13 cellular contexts compared by ENCODE assay signal in genomic region chr18:68797901-68798300, GRCh38. TPM values are rescaled to one million over a fixed set of nuclear protein-coding genes. Genes with fewer than 3 reads are reported as not detected.
DNase-seq lines count a peak whose midpoint lies in the region; ATAC-seq, FAIRE-seq and TF ChIP-seq lines count a peak whose summit lies in the region.
"Had no signal": no experiment of that assay in that cellular context is flagged by ENCODE, and none has a peak within 500 bp of the region (broad histone marks: within the 10 kb centered on the region; RNA-seq: fewer than 3 reads in every experiment).

Gene CCDC102B (plus strand): TSS chr18:68798080. CDS start chr18:68836764, 38,684 bp downstream.

- FAIRE-seq in HTR-8/SVneo (lab: Jason Lieb, UNC), result no peak

- DNase-seq in ELR (ENCODE audit: low read depth) (peak; percentile 67), NCI-H69 (lab: John Stamatoyannopoulos, UW) (peak; percentile 61), fibroblast of the aortic adventitia (ENCODE audit: low read depth) (peak; percentile 17), HTR-8/SVneo (ENCODE audit: insufficient read length, low spot score) (no peak), GM10266 (ENCODE audit: extremely low spot score) (no peak)
- DNase-seq: activated CD4-positive, alpha-beta memory T cell treated with anti-CD3 and anti-CD28 coated beads, Interleukin-2, amount 10 ng/mL, durations not matched to agents 7 days and 5 days; immature natural killer cell; MV-4-11; psoas muscle; SHP77 treated with DMSO at 0.1 percent for 48 hours had no signal

- H3K4me3 ChIP-seq in fibroblast of the aortic adventitia (ENCODE audit: low read depth, low read length) (no peak within 1 kb of the TSS), skeletal muscle tissue (ENCODE audit: low read length in 3 of 3) (peak within 1 kb of the TSS in 1 of 3 donors; percentile 11)
- H3K4me3 ChIP-seq: psoas muscle had no signal

- no peaks in the 10 kb centered on the region for H3K27me3 ChIP-seq in skeletal muscle tissue (ENCODE audit: control insufficient read depth in 3 of 3, insufficient read depth in 3 of 3, low read length in 3 of 3)

- no peak for ATAC-seq in HG03095 (IDR thresholded peaks at IDR 0.05; ENCODE audit: unreplicated experiment)
- ATAC-seq in GM19023 (IDR thresholded peaks at IDR 0.05; ENCODE audit: unreplicated experiment), result no peak
- ATAC-seq: psoas muscle had no signal

- H3K9ac ChIP-seq in skeletal muscle tissue (ENCODE audit: low read depth in 1 of 3, low read length in 3 of 3), result no peak within 1 kb of the TSS

- TF ChIP-seq CTCF in fibroblast of the aortic adventitia (IDR thresholded peaks at IDR 0.05; ENCODE audit: insufficient read depth, low read length) (no peak), GM10266 (IDR thresholded peaks at IDR 0.05; ENCODE audit: control insufficient read depth, insufficient read depth, low read depth, missing control alignments) (no peak)

- no peaks in the 10 kb centered on the region for H3K36me3 ChIP-seq in skeletal muscle tissue (ENCODE audit: control insufficient read depth in 3 of 3, insufficient read depth in 3 of 3, low read length in 3 of 3)

- no peak within 1 kb of the TSS for H3K27ac ChIP-seq in skeletal muscle tissue (ENCODE audit: low read depth, low read length)
- H3K27ac ChIP-seq: psoas muscle had no signal

- H3K9me3 ChIP-seq in skeletal muscle tissue (ENCODE audit: control insufficient read depth in 3 of 3, low read length in 3 of 3), result no peaks in the 10 kb centered on the region
- H3K9me3 ChIP-seq: psoas muscle had no signal

- no peaks in the 10 kb centered on the region for H3K4me1 ChIP-seq in skeletal muscle tissue (ENCODE audit: control insufficient read depth in 3 of 3, insufficient read depth in 3 of 3, low read length in 3 of 3)
- H3K4me1 ChIP-seq: psoas muscle had no signal

RNA-seq across cellular contexts. Expression of gene CCDC102B, which starts in this region (rescaled TPM):
- 3.1 and 27.8 TPM in 2 replicates for total RNA-seq in fibroblast of the aortic adventitia (ENCODE audit: low replicate concordance)
- 21.9 TPM for total RNA-seq in skeletal muscle tissue

Comparison
In these comparisons a context has a peak if more than half of its experiments do, and no peak if none do; other contexts are left out.
1. DNase-seq: peak in ELR (single experiment), NCI-H69 (single experiment) and fibroblast of the aortic adventitia (single experiment); none in HTR-8/SVneo (single experiment) and GM10266 (single experiment).